In genomic region chr10:75342397-75342796, GRCh38 we compare ENCODE assay signal across 31 cellular contexts.
"Had no signal": no experiment of that assay in that cellular context is flagged by ENCODE, and none has a peak within 500 bp of the region (broad histone marks: within the 10 kb centered on the region; RNA-seq: fewer than 3 reads in every experiment).

No MANE protein-coding gene starts in this region.

- H3K9me3 ChIP-seq: colonic mucosa, gastrocnemius medialis, lower lobe of right lung, neutrophil, pancreas, testis had no signal

- H3K36me3 Mint-ChIP-seq: immature natural killer cell; natural killer cell treated with Interleukin-12 subunit alpha and Interleukin-12 subunit beta and Interleukin-15 and Interleukin-18, amount 100 ng/mL, for 72 hours; stimulated activated memory B cell treated with anti-CD40 and anti-IgM and Interleukin-4, amounts not matched to agents 10 μg/mL and 1 μg/mL and 100 μg/mL, for 72 hours; type B pancreatic cell had no signal

- H3K27ac Mint-ChIP-seq: dendritic cell treated with granulocyte-macrophage colony-stimulating factor and Interleukin-4, amounts not matched to agents 40 ng/mL and 50 ng/mL, for 4 days; endodermal cell; immature natural killer cell; naive B cell; natural killer cell treated with Interleukin-12 subunit alpha and Interleukin-12 subunit beta and Interleukin-15 and Interleukin-18, amount 100 ng/mL, for 72 hours; progenitor cell of endocrine pancreas; stimulated activated memory B cell treated with anti-CD40 and anti-IgM and Interleukin-4, amounts not matched to agents 10 μg/mL and 1 μg/mL and 100 μg/mL, for 72 hours; type B pancreatic cell had no signal

- H3K9me3 Mint-ChIP-seq: dendritic cell treated with granulocyte-macrophage colony-stimulating factor and Interleukin-4, amounts not matched to agents 40 ng/mL and 50 ng/mL, for 4 days; immature natural killer cell; natural killer cell treated with Interleukin-12 subunit alpha and Interleukin-12 subunit beta and Interleukin-15 and Interleukin-18, amount 100 ng/mL, for 72 hours; type B pancreatic cell had no signal

- H3K4me1 ChIP-seq: colonic mucosa, gastrocnemius medialis, lower lobe of right lung, pancreas, right atrium auricular region, testis, tibial artery had no signal

- ATAC-seq: esophagus mucosa; left colon; left ventricle myocardium superior; lower lobe of right lung; pancreas; sciatic nerve; stimulated activated memory B cell treated with anti-CD40 and anti-IgM and Interleukin-4, amounts not matched to agents 10 μg/mL and 1 μg/mL and 100 μg/mL, for 72 hours; stimulated activated naive CD8-positive, alpha-beta T cell treated with anti-CD3 and anti-CD28 coated beads, Interleukin-15, Interleukin-2, amounts not matched to agents 100 U/mL and 50 U/mL, for 24 hours had no signal

- H3K4me3 ChIP-seq: colonic mucosa, gastrocnemius medialis, hepatocyte, lower lobe of right lung, pancreas, right atrium auricular region, testis, tibial artery had no signal

- H3K79me2 ChIP-seq: hepatocyte had no signal

- H3K36me3 ChIP-seq: colonic mucosa, gastrocnemius medialis, lower lobe of right lung, neutrophil, pancreas, right atrium auricular region, tibial artery had no signal

- H3K27ac ChIP-seq: colonic mucosa, epithelial cell of prostate, gastrocnemius medialis, hepatocyte, lower lobe of right lung, neutrophil, pancreas, right atrium auricular region, testis, tibial artery had no signal

- H3K4me2 ChIP-seq: hepatocyte had no signal

- H3K27me3 ChIP-seq: colonic mucosa, gastrocnemius medialis, hepatocyte, neutrophil, pancreas, right atrium auricular region, testis, tibial artery had no signal

- H2AFZ ChIP-seq: hepatocyte had no signal

- H3K4me1 Mint-ChIP-seq: immature natural killer cell; naive B cell; stimulated activated memory B cell treated with anti-CD40 and anti-IgM and Interleukin-4, amounts not matched to agents 10 μg/mL and 1 μg/mL and 100 μg/mL, for 72 hours had no signal

- H3K4me3 Mint-ChIP-seq: dendritic cell treated with granulocyte-macrophage colony-stimulating factor and Interleukin-4, amounts not matched to agents 40 ng/mL and 50 ng/mL, for 4 days; endodermal cell; immature natural killer cell; naive B cell; natural killer cell treated with Interleukin-12 subunit alpha and Interleukin-12 subunit beta and Interleukin-15 and Interleukin-18, amount 100 ng/mL, for 72 hours; neural crest cell; stimulated activated memory B cell treated with anti-CD40 and anti-IgM and Interleukin-4, amounts not matched to agents 10 μg/mL and 1 μg/mL and 100 μg/mL, for 72 hours; type B pancreatic cell had no signal

- DNase-seq: colonic mucosa; effector CD8-positive, alpha-beta T cell; endodermal cell; foreskin fibroblast; gastrocnemius medialis; head of caudate nucleus; immature natural killer cell; islet precursor cell; kidney glomerular epithelial cell; left colon; left ventricle myocardium superior; lower lobe of right lung; naive B cell; pancreas; stimulated activated CD4-positive, alpha-beta T cell treated with anti-CD3 and anti-CD28 coated beads, Interleukin-4, amount 100 ng/mL, for 4 hours; stimulated activated naive CD8-positive, alpha-beta T cell treated with anti-CD3 and anti-CD28 coated beads, Interleukin-15, Interleukin-2, amounts not matched to agents 100 U/mL and 50 U/mL, for 24 hours; substantia nigra; testis; tibial artery had no signal
